In genomic region chr4:143344011-143344410, GRCh38 we compare ENCODE assay signal across 14 cellular contexts. TPM values are rescaled to one million over a fixed set of nuclear protein-coding genes. Genes with fewer than 3 reads are reported as not detected.
DNase-seq lines count a peak whose midpoint lies in the region; ATAC-seq and TF ChIP-seq lines count a peak whose summit lies in the region.
"Had no signal": no experiment of that assay in that cellular context is flagged by ENCODE, and none has a peak within 500 bp of the region (broad histone marks: within the 10 kb centered on the region; RNA-seq: fewer than 3 reads in every experiment).

No MANE protein-coding gene starts in this region.

- no peaks in the 10 kb centered on the region for H3K36me3 ChIP-seq in lower lobe of right lung
- no peaks in the 10 kb centered on the region for H3K36me3 ChIP-seq in SJCRH30
- H3K36me3 ChIP-seq in thyroid gland = no peaks in the 10 kb centered on the region

- intact Hi-C loops in lower lobe of right lung (cut with DNase I) = no loop called here
- intact Hi-C loops in sciatic nerve (cut with DNase I) = no loop called here
- intact Hi-C loops in thyroid gland (cut with DNase I) = no loop called here

- no peaks in the 10 kb centered on the region for H3K9me3 ChIP-seq in lower lobe of right lung
- H3K9me3 ChIP-seq in SJCRH30 (replicated peaks) = no peaks in the 10 kb centered on the region
- no peaks in the 10 kb centered on the region for H3K9me3 ChIP-seq in thyroid gland

- 83 to 90% methylated on average over 6 of the region's 6 CpGs for WGBS in thyroid gland, 2 donors

- H3K4me3 ChIP-seq in lower lobe of right lung (no peak overlapping the region), SJCRH30 (no peak overlapping the region), thyroid gland (replicated peaks in 1 of 3) (no peak overlapping the region)
- H3K4me3 ChIP-seq: GM23248 had no signal

- no peak for TF ChIP-seq POLR2A in thyroid gland (IDR thresholded peaks at IDR 0.05)

- no peak for ATAC-seq in lower lobe of right lung
- ATAC-seq in sciatic nerve = peak; percentile 72
- ATAC-seq: activated CD8-positive, alpha-beta T cell treated with anti-CD3 and anti-CD28 coated beads for 36 hours; HepG2 had no signal

- H3K27me3 ChIP-seq in lower lobe of right lung (ENCODE audit: low read depth) = no peaks in the 10 kb centered on the region
- no peaks in the 10 kb centered on the region for H3K27me3 ChIP-seq in SJCRH30
- no peaks in the 10 kb centered on the region for H3K27me3 ChIP-seq in thyroid gland

- peaks cover 52% of the 10 kb centered on the region for H3K4me1 ChIP-seq in lower lobe of right lung
- H3K4me1 ChIP-seq in SJCRH30 = no peaks in the 10 kb centered on the region; the same call in 1 of the 2 replicates
- H3K4me1 ChIP-seq in thyroid gland = peaks cover 20 to 35% of the 10 kb centered on the region in 2 donors

- H3K27ac ChIP-seq in caudate nucleus (ENCODE audit: low read depth, low read length) (peak overlapping the region; percentile 91), lower lobe of right lung (peak overlapping the region; percentile 58), SJCRH30 (no peak overlapping the region), thyroid gland (no peak overlapping the region)
- H3K27ac ChIP-seq: GM23248 had no signal

- no peak for TF ChIP-seq CTCF in lower lobe of right lung (IDR thresholded peaks at IDR 0.05)
- no peak for TF ChIP-seq CTCF in thyroid gland (IDR thresholded peaks at IDR 0.05)

- peak; percentile 12 for DNase-seq in H4 (ENCODE audit: low spot score)
- peak in 38 of 61 donors; percentile 1 to 63 (median 18) for DNase-seq in caudate nucleus (lab: John Stamatoyannopoulos, UW)
- no peak for DNase-seq in lower lobe of right lung
- peak; percentile 69 for DNase-seq in sciatic nerve (ENCODE audit: low spot score)
- DNase-seq in SJCRH30 = no peak
- DNase-seq in thyroid gland = no peak
- DNase-seq in inferior parietal cortex (ENCODE audit: extremely low spot score) = no peak
- DNase-seq in NCI-H2081 treated with DMSO at 0.1 percent for 48 hours (lab: John Stamatoyannopoulos, UW) = no peak
- DNase-seq: activated CD8-positive, alpha-beta T cell treated with anti-CD3 and anti-CD28 coated beads for 36 hours; effector CD8-positive, alpha-beta T cell; GM23248; NCI-H226; stimulated activated CD4-positive, alpha-beta T cell treated with anti-CD3 and anti-CD28 coated beads, Interleukin-4, amount 100 ng/mL, for 4 hours had no signal

RNA-seq across cellular contexts. Expression of gene GAB1, which starts 7.3 kb away (rescaled TPM):
- 9.0 and 16.8 TPM in 2 replicates for total RNA-seq in H4 (2014; rRNA removed; shearing (Covaris generic))
- 63.3 TPM for total RNA-seq in lower lobe of right lung
- 279 TPM for total RNA-seq in sciatic nerve
- total RNA-seq in SJCRH30 (2014; rRNA removed; shearing (Covaris generic)) = 14.0 and 15.1 TPM in 2 replicates
- 10 to 100 TPM; 20.3 to 40.8 (median 32.5) TPM for total RNA-seq in thyroid gland

Comparison
In these comparisons a context has a peak if more than half of its experiments do, and no peak if none do; other contexts are left out.
1. DNase-seq: peak in H4 (single experiment), caudate nucleus (38 of 61) and sciatic nerve (single experiment); none in lower lobe of right lung (single experiment), SJCRH30 (0 of 2), thyroid gland (0 of 2), inferior parietal cortex (single experiment) and NCI-H2081 treated with DMSO at 0.1 percent for 48 hours (single experiment).
2. H3K27ac ChIP-seq: peak in caudate nucleus (single experiment) and lower lobe of right lung (single experiment); none in SJCRH30 (single experiment) and thyroid gland (0 of 3).